In the genomic region with DNA sequence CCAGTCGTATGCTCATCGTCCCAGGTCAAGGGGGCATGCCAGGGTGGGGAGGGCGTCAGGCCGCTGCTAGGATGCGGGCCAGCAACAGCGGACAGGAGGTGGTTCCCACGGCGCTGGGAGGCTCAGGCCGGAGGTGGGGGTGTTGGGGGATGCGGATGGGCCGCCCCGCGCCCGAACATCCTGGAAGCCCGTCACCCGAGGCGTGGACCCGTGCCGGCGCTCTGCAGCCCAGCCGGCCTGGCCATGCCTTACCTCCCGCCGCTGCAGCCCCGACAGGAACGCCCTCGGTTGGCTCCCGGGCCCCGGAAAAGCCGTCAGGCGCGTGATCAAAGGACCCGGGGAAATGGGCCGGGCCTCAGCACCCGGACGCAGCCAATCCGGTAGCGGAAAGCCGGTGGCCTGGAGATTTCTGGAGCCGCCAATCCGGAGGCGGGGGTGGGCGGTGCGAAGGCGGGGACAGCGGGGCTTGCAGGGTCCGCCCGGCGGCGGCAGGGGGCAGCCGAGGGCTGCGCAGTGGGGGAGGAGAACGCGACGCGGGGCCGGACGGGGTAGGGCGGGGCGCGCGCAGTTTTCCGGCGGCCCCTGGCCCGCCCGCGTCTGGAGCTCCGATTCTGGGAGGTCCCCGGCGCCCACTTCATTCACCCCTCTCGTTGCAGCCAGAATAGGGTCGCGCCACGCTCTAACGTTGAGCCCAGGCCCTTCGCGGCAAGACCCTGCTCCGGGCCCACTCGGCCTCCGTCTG, we compare ENCODE assay signal across 1 cellular context.
TF ChIP-seq lines count a peak whose summit lies in the region.

SMIM29 (minus strand) TSS at position 280 of the 742 bp plus-strand sequence. CDS start 1,215 bp downstream, outside the sequence.

TF ChIP-seq in HepG2, 621 proteins besides CTCF, POLR2A, EP300 and RAD21 (continued from another document and continues in another):
- TF ChIP-seq, protein P1, sequence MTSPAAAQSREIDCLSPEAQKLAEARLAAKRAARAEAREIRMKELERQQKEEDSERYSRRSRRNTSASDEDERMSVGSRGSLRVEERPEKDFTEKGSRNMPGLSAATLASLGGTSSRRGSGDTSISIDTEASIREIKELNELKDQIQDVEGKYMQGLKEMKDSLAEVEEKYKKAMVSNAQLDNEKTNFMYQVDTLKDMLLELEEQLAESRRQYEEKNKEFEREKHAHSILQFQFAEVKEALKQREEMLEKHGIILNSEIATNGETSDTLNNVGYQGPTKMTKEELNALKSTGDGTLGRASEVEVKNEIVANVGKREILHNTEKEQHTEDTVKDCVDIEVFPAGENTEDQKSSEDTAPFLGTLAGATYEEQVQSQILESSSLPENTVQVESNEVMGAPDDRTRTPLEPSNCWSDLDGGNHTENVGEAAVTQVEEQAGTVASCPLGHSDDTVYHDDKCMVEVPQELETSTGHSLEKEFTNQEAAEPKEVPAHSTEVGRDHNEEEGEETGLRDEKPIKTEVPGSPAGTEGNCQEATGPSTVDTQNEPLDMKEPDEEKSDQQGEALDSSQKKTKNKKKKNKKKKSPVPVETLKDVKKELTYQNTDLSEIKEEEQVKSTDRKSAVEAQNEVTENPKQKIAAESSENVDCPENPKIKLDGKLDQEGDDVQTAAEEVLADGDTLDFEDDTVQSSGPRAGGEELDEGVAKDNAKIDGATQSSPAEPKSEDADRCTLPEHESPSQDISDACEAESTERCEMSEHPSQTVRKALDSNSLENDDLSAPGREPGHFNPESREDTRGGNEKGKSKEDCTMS (CRISPR knock-in tag; conservative IDR thresholded peaks at IDR 0.05): no peak
- TF ChIP-seq EHMT2 (IDR thresholded peaks at IDR 0.05; ENCODE audit: borderline replicate concordance, low read depth, low read length): no peak
- 0 out of 2 replicates have a peak, but pooled peaks have one; percentile 24 for TF ChIP-seq HMG20A (CRISPR knock-in tag; IDR thresholded peaks at IDR 0.05; ENCODE audit: borderline replicate concordance)
- no peak for TF ChIP-seq PHB2 (IDR thresholded peaks at IDR 0.05; ENCODE audit: partially characterized antibody)
- TF ChIP-seq ZNF407 (CRISPR knock-in tag; IDR thresholded peaks at IDR 0.05; ENCODE audit: not compliant biosample characterization): peak; percentile 73
- TF ChIP-seq KMT2A (CRISPR knock-in tag; IDR thresholded peaks at IDR 0.05): peak; percentile 79; the same call in 1 of the 2 replicates
- TF ChIP-seq KLF15 (CRISPR knock-in tag; IDR thresholded peaks at IDR 0.05; ENCODE audit: borderline replicate concordance): no peak
- no peak for TF ChIP-seq ZFP1 (CRISPR knock-in tag; IDR thresholded peaks at IDR 0.05)
- TF ChIP-seq HDAC1 (CRISPR knock-in tag; IDR thresholded peaks at IDR 0.05): peak; percentile 98
- no peak for TF ChIP-seq ZNF432 (CRISPR knock-in tag; IDR thresholded peaks at IDR 0.05; ENCODE audit: borderline replicate concordance)
- TF ChIP-seq ZNF550 (CRISPR knock-in tag; IDR thresholded peaks at IDR 0.05; ENCODE audit: borderline replicate concordance): 0 out of 2 replicates have a peak, but pooled peaks have one; percentile 11
- TF ChIP-seq ZMYM4 (CRISPR knock-in tag; IDR thresholded peaks at IDR 0.05): peak; percentile 93
- peak; percentile 90 for TF ChIP-seq FOXC1 (CRISPR knock-in tag; IDR thresholded peaks at IDR 0.05; ENCODE audit: borderline replicate concordance)
- TF ChIP-seq, protein P2, sequence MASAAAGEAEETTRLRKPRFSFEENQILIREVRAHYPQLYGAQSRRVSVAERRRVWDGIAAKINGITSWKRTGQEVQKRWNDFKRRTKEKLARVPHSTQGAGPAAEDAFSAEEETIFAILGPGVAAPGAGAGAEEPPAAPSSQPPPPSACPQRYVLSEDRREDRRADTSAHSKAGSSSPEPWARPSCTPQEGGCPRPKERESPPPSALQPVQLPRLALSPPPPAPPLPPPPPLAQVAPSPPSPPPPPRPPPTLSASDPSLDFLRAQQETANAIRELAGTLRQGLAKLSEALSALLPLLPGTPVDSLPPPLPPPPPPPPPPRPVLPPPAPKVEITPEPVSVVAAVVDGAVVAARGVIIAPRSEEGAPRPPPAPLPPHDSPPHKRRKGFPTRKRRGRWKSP (CRISPR knock-in tag; IDR thresholded peaks at IDR 0.05): peak; percentile 72; the same call in 1 of the 2 replicates
- TF ChIP-seq, protein P3, sequence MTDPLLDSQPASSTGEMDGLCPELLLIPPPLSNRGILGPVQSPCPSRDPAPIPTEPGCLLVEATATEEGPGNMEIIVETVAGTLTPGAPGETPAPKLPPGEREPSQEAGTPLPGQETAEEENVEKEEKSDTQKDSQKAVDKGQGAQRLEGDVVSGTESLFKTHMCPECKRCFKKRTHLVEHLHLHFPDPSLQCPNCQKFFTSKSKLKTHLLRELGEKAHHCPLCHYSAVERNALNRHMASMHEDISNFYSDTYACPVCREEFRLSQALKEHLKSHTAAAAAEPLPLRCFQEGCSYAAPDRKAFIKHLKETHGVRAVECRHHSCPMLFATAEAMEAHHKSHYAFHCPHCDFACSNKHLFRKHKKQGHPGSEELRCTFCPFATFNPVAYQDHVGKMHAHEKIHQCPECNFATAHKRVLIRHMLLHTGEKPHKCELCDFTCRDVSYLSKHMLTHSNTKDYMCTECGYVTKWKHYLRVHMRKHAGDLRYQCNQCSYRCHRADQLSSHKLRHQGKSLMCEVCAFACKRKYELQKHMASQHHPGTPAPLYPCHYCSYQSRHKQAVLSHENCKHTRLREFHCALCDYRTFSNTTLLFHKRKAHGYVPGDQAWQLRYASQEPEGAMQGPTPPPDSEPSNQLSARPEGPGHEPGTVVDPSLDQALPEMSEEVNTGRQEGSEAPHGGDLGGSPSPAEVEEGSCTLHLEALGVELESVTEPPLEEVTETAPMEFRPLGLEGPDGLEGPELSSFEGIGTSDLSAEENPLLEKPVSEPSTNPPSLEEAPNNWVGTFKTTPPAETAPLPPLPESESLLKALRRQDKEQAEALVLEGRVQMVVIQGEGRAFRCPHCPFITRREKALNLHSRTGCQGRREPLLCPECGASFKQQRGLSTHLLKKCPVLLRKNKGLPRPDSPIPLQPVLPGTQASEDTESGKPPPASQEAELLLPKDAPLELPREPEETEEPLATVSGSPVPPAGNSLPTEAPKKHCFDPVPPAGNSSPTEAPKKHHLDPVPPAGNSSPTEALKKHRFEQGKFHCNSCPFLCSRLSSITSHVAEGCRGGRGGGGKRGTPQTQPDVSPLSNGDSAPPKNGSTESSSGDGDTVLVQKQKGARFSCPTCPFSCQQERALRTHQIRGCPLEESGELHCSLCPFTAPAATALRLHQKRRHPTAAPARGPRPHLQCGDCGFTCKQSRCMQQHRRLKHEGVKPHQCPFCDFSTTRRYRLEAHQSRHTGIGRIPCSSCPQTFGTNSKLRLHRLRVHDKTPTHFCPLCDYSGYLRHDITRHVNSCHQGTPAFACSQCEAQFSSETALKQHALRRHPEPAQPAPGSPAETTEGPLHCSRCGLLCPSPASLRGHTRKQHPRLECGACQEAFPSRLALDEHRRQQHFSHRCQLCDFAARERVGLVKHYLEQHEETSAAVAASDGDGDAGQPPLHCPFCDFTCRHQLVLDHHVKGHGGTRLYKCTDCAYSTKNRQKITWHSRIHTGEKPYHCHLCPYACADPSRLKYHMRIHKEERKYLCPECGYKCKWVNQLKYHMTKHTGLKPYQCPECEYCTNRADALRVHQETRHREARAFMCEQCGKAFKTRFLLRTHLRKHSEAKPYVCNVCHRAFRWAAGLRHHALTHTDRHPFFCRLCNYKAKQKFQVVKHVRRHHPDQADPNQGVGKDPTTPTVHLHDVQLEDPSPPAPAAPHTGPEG (CRISPR knock-in tag; IDR thresholded peaks at IDR 0.05): peak; percentile 96
- peak; percentile 82; the same call in 1 of the 2 replicates for TF ChIP-seq ZNF782 (CRISPR knock-in tag; IDR thresholded peaks at IDR 0.05; ENCODE audit: borderline replicate concordance)
- no peak for TF ChIP-seq ZNF563 (CRISPR knock-in tag; IDR thresholded peaks at IDR 0.05)
- TF ChIP-seq ATF1 (CRISPR knock-in tag; IDR thresholded peaks at IDR 0.05): no peak
- TF ChIP-seq RBM39 (IDR thresholded peaks at IDR 0.05; ENCODE audit: low read depth, low read length, poor library complexity, severe bottlenecking): peak; percentile 49
- peak; percentile 69; the same call in 1 of the 2 replicates for TF ChIP-seq MED13 (CRISPR knock-in tag; IDR thresholded peaks at IDR 0.05)
- TF ChIP-seq SKIL (CRISPR knock-in tag; IDR thresholded peaks at IDR 0.05; ENCODE audit: borderline replicate concordance): no peak
- TF ChIP-seq ZNF792 (CRISPR knock-in tag; IDR thresholded peaks at IDR 0.05): no peak; the same call in 1 of the 2 replicates
- TF ChIP-seq ZNF674 (CRISPR knock-in tag; IDR thresholded peaks at IDR 0.05; ENCODE audit: low read depth): no peak
- no peak for TF ChIP-seq ELK4 (CRISPR knock-in tag; IDR thresholded peaks at IDR 0.05; ENCODE audit: borderline replicate concordance)
- no peak for TF ChIP-seq U2AF2 (IDR thresholded peaks at IDR 0.05; ENCODE audit: low read depth, low read length)
- TF ChIP-seq ZNF382 (CRISPR knock-in tag; IDR thresholded peaks at IDR 0.05; ENCODE audit: borderline replicate concordance): no peak
- peak; percentile 41; the same call in 1 of the 2 replicates for TF ChIP-seq GABPA (IDR thresholded peaks at IDR 0.05; ENCODE audit: low read depth, low read length)
- TF ChIP-seq GABPA (CRISPR knock-in tag; IDR thresholded peaks at IDR 0.05; ENCODE audit: low read depth): peak; percentile 76
- TF ChIP-seq SRY (CRISPR knock-in tag; IDR thresholded peaks at IDR 0.05): peak; percentile 54; the same call in 1 of the 2 replicates
- TF ChIP-seq ELF1 (CRISPR knock-in tag; IDR thresholded peaks at IDR 0.05): peak; percentile 89
- TF ChIP-seq ZNF337 (CRISPR knock-in tag; IDR thresholded peaks at IDR 0.05; ENCODE audit: borderline replicate concordance, low read depth): peak; percentile 87; the same call in 1 of the 2 replicates
